ENCODE assay signal across 9 cellular contexts in genomic region chr19:41792513-41793413, GRCh38. TPM values are rescaled to one million over a fixed set of nuclear protein-coding genes. Genes with fewer than 3 reads are reported as not detected.
DNase-seq lines count a peak whose midpoint lies in the region; ATAC-seq and TF ChIP-seq lines count a peak whose summit lies in the region.
"Had no signal": no experiment of that assay in that cellular context is flagged by ENCODE, and none has a peak within 500 bp of the region (broad histone marks: within the 10 kb centered on the region; RNA-seq: fewer than 3 reads in every experiment).

No MANE protein-coding gene starts in this region.

- H3K79me2 ChIP-seq in neural cell (replicated peaks; ENCODE audit: insufficient read depth, low read length) = no peaks in the 10 kb centered on the region

- H4K20me1 ChIP-seq in neural cell (ENCODE audit: insufficient read depth) = no peaks in the 10 kb centered on the region

- H3K4me2 ChIP-seq in neural cell (ENCODE audit: low read length) = no peak overlapping the region

- H3K9me2 ChIP-seq in neural cell (ENCODE audit: insufficient read depth, low read length) = no peaks in the 10 kb centered on the region

- H3K4me1 Mint-ChIP-seq in activated CD4-positive, alpha-beta memory T cell treated with anti-CD3 and anti-CD28 coated beads, Interleukin-2, amount 10 ng/mL, durations not matched to agents 7 days and 5 days = no peaks in the 10 kb centered on the region

- ATAC-seq in GM18519 (IDR thresholded peaks at IDR 0.05; ENCODE audit: low FRiP score, unreplicated experiment) = no peak
- no peak for ATAC-seq in HG03439 (IDR thresholded peaks at IDR 0.05; ENCODE audit: unreplicated experiment)

- no peak for TF ChIP-seq EP300 in neural cell (conservative IDR thresholded peaks at IDR 0.05; ENCODE audit: poor library complexity, severe bottlenecking)

- H3K9me3 ChIP-seq in neural cell (ENCODE audit: low read length) = no peaks in the 10 kb centered on the region

- H3K27me3 ChIP-seq in neural cell (ENCODE audit: insufficient read depth, low read depth, low read length) = no peaks in the 10 kb centered on the region

- H2AFZ ChIP-seq in neural cell (ENCODE audit: low read depth, low read length) = no peak overlapping the region

- H3K27ac ChIP-seq in neural cell (ENCODE audit: low read length) = no peak overlapping the region

- CTCF ChIA-PET in activated CD4-positive, alpha-beta memory T cell treated with anti-CD3 and anti-CD28 coated beads, Interleukin-2, amount 10 ng/mL, durations not matched to agents 7 days and 5 days (lab: Charles Lee) = interaction anchor here (0.5 to 6.5 kb wide), 25 partner anchors 9 to 1700 kb away, joined by 3 to 76 read pairs (median 7); partner anchors contain the start of gene RABAC1

- H3K27me3 Mint-ChIP-seq in activated CD4-positive, alpha-beta memory T cell treated with anti-CD3 and anti-CD28 coated beads, Interleukin-2, amount 10 ng/mL, durations not matched to agents 7 days and 5 days = peaks cover 39% of the 10 kb centered on the region

- peak; percentile 84 for TF ChIP-seq CTCF in GM12864 (IDR thresholded peaks at IDR 0.05; ENCODE audit: low read depth, low read length, missing control alignments)
- peak; percentile 83 for TF ChIP-seq CTCF in epithelial cell of proximal tubule (conservative IDR thresholded peaks at IDR 0.05; ENCODE audit: low read depth, low read length)
- peak; percentile 16 for TF ChIP-seq CTCF in neural cell (IDR thresholded peaks at IDR 0.05; ENCODE audit: poor library complexity, severe bottlenecking)

- H3K4me3 ChIP-seq in GM12864 (ENCODE audit: low read depth, low read length) (no peak overlapping the region), epithelial cell of proximal tubule (ENCODE audit: low read depth, low read length) (no peak overlapping the region), neural cell (ENCODE audit: low read length) (no peak overlapping the region)

- H3K27ac Mint-ChIP-seq in activated CD4-positive, alpha-beta memory T cell treated with anti-CD3 and anti-CD28 coated beads, Interleukin-2, amount 10 ng/mL, durations not matched to agents 7 days and 5 days = no peak overlapping the region

- no peaks in the 10 kb centered on the region for H3K36me3 ChIP-seq in neural cell (ENCODE audit: insufficient read depth, low read length)

- POLR2A ChIA-PET in activated CD4-positive, alpha-beta memory T cell treated with anti-CD3 and anti-CD28 coated beads, Interleukin-2, amount 10 ng/mL, durations not matched to agents 7 days and 5 days (lab: Charles Lee) = interaction anchor here (0.9 kb wide), 1 partner anchor 29 kb away, joined by 3 read pairs; no protein-coding TSS in a partner anchor

- TF ChIP-seq RAD21 in neural cell (conservative IDR thresholded peaks at IDR 0.05) = no peak

- H3F3A ChIP-seq in neural cell (ENCODE audit: insufficient read depth, low read length, poor library complexity, severe bottlenecking) = no peaks in the 10 kb centered on the region

- no peak overlapping the region for H3K9ac ChIP-seq in neural cell (ENCODE audit: low read length)

- H3K9me3 Mint-ChIP-seq in activated CD4-positive, alpha-beta memory T cell treated with anti-CD3 and anti-CD28 coated beads, Interleukin-2, amount 10 ng/mL, durations not matched to agents 7 days and 5 days = no peaks in the 10 kb centered on the region

- DNase-seq in GM12864 (ENCODE audit: low read depth) (no peak), NCI-H187 (lab: John Stamatoyannopoulos, UW) (peak; percentile 75 to 90), epithelial cell of proximal tubule (ENCODE audit: low read depth) (no peak), NCI-H2081 (lab: John Stamatoyannopoulos, UW) (no peak)
- peak; percentile 47 for DNase-seq in activated CD4-positive, alpha-beta memory T cell treated with anti-CD3 and anti-CD28 coated beads, Interleukin-2, amount 10 ng/mL, durations not matched to agents 7 days and 5 days

- H3K4me3 Mint-ChIP-seq in activated CD4-positive, alpha-beta memory T cell treated with anti-CD3 and anti-CD28 coated beads, Interleukin-2, amount 10 ng/mL, durations not matched to agents 7 days and 5 days = no peak overlapping the region

- H3K36me3 Mint-ChIP-seq in activated CD4-positive, alpha-beta memory T cell treated with anti-CD3 and anti-CD28 coated beads, Interleukin-2, amount 10 ng/mL, durations not matched to agents 7 days and 5 days (ENCODE audit: low read depth) = no peaks in the 10 kb centered on the region

TF ChIP-seq in neural cell, 6 proteins besides CTCF, POLR2A, EP300 and RAD21:
- no peak for TF ChIP-seq POLR2AphosphoS5 (IDR thresholded peaks at IDR 0.05)
- no peak for TF ChIP-seq REST (IDR thresholded peaks at IDR 0.05; ENCODE audit: borderline replicate concordance)
- TF ChIP-seq MXI1 (conservative IDR thresholded peaks at IDR 0.05; ENCODE audit: poor library complexity, severe bottlenecking) = no peak
- TF ChIP-seq SMC3 (conservative IDR thresholded peaks at IDR 0.05; ENCODE audit: poor library complexity) = no peak
- TF ChIP-seq EZH2 (IDR thresholded peaks at IDR 0.05; ENCODE audit: borderline replicate concordance, insufficient read depth, low read length, poor library complexity, severe bottlenecking) = no peak
- no peak for TF ChIP-seq TAF1 (IDR thresholded peaks at IDR 0.05; ENCODE audit: low read depth)
TF ChIP-seq in neural cell: peak in this region for 0.

RNA-seq across cellular contexts. Expression of gene CEACAM3, which starts 3.6 kb away (rescaled TPM):
- not detected for total RNA-seq in activated CD4-positive, alpha-beta memory T cell treated with anti-CD3 and anti-CD28 coated beads, Interleukin-2, amount 10 ng/mL, durations not matched to agents 7 days and 5 days
- total RNA-seq in epithelial cell of proximal tubule = not detected in 2 replicates
- polyA plus RNA-seq in neural cell = not detected in 2 replicates
- not detected in 2 replicates for polyA minus RNA-seq in neural cell

RNA-seq across cellular contexts. Expression of gene CEACAM6, which starts 37.4 kb away (rescaled TPM):
- not detected for total RNA-seq in activated CD4-positive, alpha-beta memory T cell treated with anti-CD3 and anti-CD28 coated beads, Interleukin-2, amount 10 ng/mL, durations not matched to agents 7 days and 5 days
- total RNA-seq in epithelial cell of proximal tubule = under 0.01 and 1.1 TPM in 2 replicates
- polyA plus RNA-seq in neural cell = not detected in 2 replicates
- polyA minus RNA-seq in neural cell = not detected in 2 replicates

RNA-seq across cellular contexts. Expression of gene LYPD4, which starts 51.7 kb away (rescaled TPM):
- not detected for total RNA-seq in activated CD4-positive, alpha-beta memory T cell treated with anti-CD3 and anti-CD28 coated beads, Interleukin-2, amount 10 ng/mL, durations not matched to agents 7 days and 5 days
- total RNA-seq in epithelial cell of proximal tubule = not detected in 2 replicates
- not detected in 2 replicates for polyA plus RNA-seq in neural cell
- polyA minus RNA-seq in neural cell = not detected in 2 replicates
- polyA plus RNA-seq: adipose tissue had no signal

RNA-seq across cellular contexts. Expression of gene DMRTC2, which starts 52.1 kb away (rescaled TPM):
- total RNA-seq in activated CD4-positive, alpha-beta memory T cell treated with anti-CD3 and anti-CD28 coated beads, Interleukin-2, amount 10 ng/mL, durations not matched to agents 7 days and 5 days = not detected
- not detected in 2 replicates for total RNA-seq in epithelial cell of proximal tubule
- not detected in 2 replicates for polyA plus RNA-seq in neural cell
- not detected in 2 replicates for polyA minus RNA-seq in neural cell
- polyA plus RNA-seq: adipose tissue had no signal

Comparison
In these comparisons a context has a peak if more than half of its experiments do, and no peak if none do; other contexts are left out.
1. DNase-seq: peak in NCI-H187 (2 of 2) and activated CD4-positive, alpha-beta memory T cell treated with anti-CD3 and anti-CD28 coated beads, Interleukin-2, amount 10 ng/mL, durations not matched to agents 7 days and 5 days (single experiment); none in GM12864 (single experiment), epithelial cell of proximal tubule (single experiment) and NCI-H2081 (0 of 2).
2. CTCF ChIP-seq: peak in every context shown above with its lines; median percentile 84 in GM12864; 83 in epithelial cell of proximal tubule; 16 in neural cell.